Comparison of ENCODE assay signal across 16 cellular contexts in genomic region chr5:157494178-157494830, GRCh38. TPM values are rescaled to one million over a fixed set of nuclear protein-coding genes. Genes with fewer than 3 reads are reported as not detected.
DNase-seq lines count a peak whose midpoint lies in the region; ATAC-seq, FAIRE-seq and TF ChIP-seq lines count a peak whose summit lies in the region.
"Had no signal": no experiment of that assay in that cellular context is flagged by ENCODE, and none has a peak within 500 bp of the region (broad histone marks: within the 10 kb centered on the region; RNA-seq: fewer than 3 reads in every experiment).

No MANE protein-coding gene starts in this region.

- in situ Hi-C loops in GM12878 (cut with MboI): no loop called here

- TF ChIP-seq POLR2A in NB4 (IDR thresholded peaks at IDR 0.05; ENCODE audit: extremely low read depth, insufficient read length): no peak
- TF ChIP-seq POLR2A in GM12878 (IDR thresholded peaks at IDR 0.05; ENCODE audit: low read depth, low read length): no peak
- no peak for TF ChIP-seq POLR2A in spleen (IDR thresholded peaks at IDR 0.05)
- TF ChIP-seq POLR2A in GM18505 (IDR thresholded peaks at IDR 0.05; ENCODE audit: borderline replicate concordance, extremely low read depth, insufficient read depth, insufficient read length): no peak

- H3K4me3 ChIP-seq in NB4 (ENCODE audit: low read depth, low read length): no peak overlapping the region
- H3K4me3 ChIP-seq in GM12878: no peak overlapping the region
- H3K4me3 ChIP-seq in spleen: no peak overlapping the region
- H3K4me3 ChIP-seq: dorsolateral prefrontal cortex, GM23338, transverse colon had no signal

- H3K9me3 ChIP-seq in GM12878 (replicated peaks; ENCODE audit: control insufficient read depth, insufficient read depth, low read length) (no peaks in the 10 kb centered on the region), spleen (no peaks in the 10 kb centered on the region)
- H3K9me3 ChIP-seq: transverse colon had no signal

- WGBS in GM12878 (ENCODE audit: insufficient coverage, insufficient replicate concordance, low lambda C conversion rate, missing lambda C conversion rate): 31% methylated on average over 5 of the region's 5 CpGs
- whole genome bisulfite sequencing in spleen, 5 donors: 51 to 74% (median 59%) methylated on average over 5 of the region's 5 CpGs

- peaks cover 7 to 26% of the 10 kb centered on the region in 2 experiments; a peak in 3 of 4 replicates for H3K36me3 ChIP-seq in GM12878 (ENCODE audit: control insufficient read depth in 2 of 2, insufficient read depth in 2 of 2, low read length in 1 of 2)
- peaks cover 11 to 100% (median 60%) of the 10 kb centered on the region in 6 donors for H3K36me3 ChIP-seq in spleen
- H3K36me3 ChIP-seq: transverse colon had no signal

- POLR2A ChIA-PET in GM12878 (lab: Charles Lee): interaction anchor here (0.6 kb wide), 1 partner anchor 665 kb away, joined by 4 read pairs; no protein-coding TSS in a partner anchor

- SMC1A ChIA-PET in GM12878 (lab: Charles Lee; ENCODE audit: uncharacterized antibody, unreplicated experiment): interaction anchor here (1.4 kb wide), 1 partner anchor 30 kb away, joined by 3 read pairs; no protein-coding TSS in a partner anchor

- no peak for TF ChIP-seq RAD21 in GM12878 (IDR thresholded peaks at IDR 0.05; ENCODE audit: insufficient read depth, low read depth, low read length)

- TF ChIP-seq EP300 in GM12878 (IDR thresholded peaks at IDR 0.05; ENCODE audit: borderline replicate concordance in 1 of 2, control insufficient read depth in 1 of 2, low read depth in 2 of 2, low read length in 2 of 2): no peak

- FAIRE-seq in GM12878 (lab: Jason Lieb, UNC): no peak

- peaks cover 9% of the 10 kb centered on the region for H3K4me1 Mint-ChIP-seq in activated CD8-positive, alpha-beta memory T cell treated with anti-CD3 and anti-CD28 coated beads, Interleukin-2, amount 10 ng/mL, durations not matched to agents 7 days and 5 days
- H3K4me1 Mint-ChIP-seq: GM23338 had no signal

- BruUV-seq in GM12878 (replicated peaks; lab: Mats Ljungman, UMichigan): no TSS peak

- peaks cover 66% of the 10 kb centered on the region for H3K36me3 Mint-ChIP-seq in activated CD8-positive, alpha-beta memory T cell treated with anti-CD3 and anti-CD28 coated beads, Interleukin-2, amount 10 ng/mL, durations not matched to agents 7 days and 5 days

- H3K27me3 ChIP-seq in GM12878 (replicated peaks in 1 of 2; ENCODE audit: control insufficient read depth in 2 of 2, insufficient read depth in 2 of 2, low read length in 1 of 2) (no peaks in the 10 kb centered on the region), spleen (replicated peaks in 1 of 7) (no peaks in the 10 kb centered on the region)
- H3K27me3 ChIP-seq: dorsolateral prefrontal cortex, transverse colon had no signal

- H3K4me2 ChIP-seq in GM12878 (ENCODE audit: control insufficient read depth, insufficient read depth): no peak overlapping the region
- H3K4me2 ChIP-seq: GM23338 had no signal

- no peak overlapping the region for H3K9ac ChIP-seq in GM12878 (ENCODE audit: control insufficient read depth, insufficient read depth, low read length)

- CTCF ChIA-PET in activated CD8-positive, alpha-beta memory T cell treated with anti-CD3 and anti-CD28 coated beads, Interleukin-2, amount 10 ng/mL, durations not matched to agents 7 days and 5 days (lab: Charles Lee): interaction anchor here (1.1 kb wide), 1 partner anchor 21 kb away, joined by 4 read pairs; no protein-coding TSS in a partner anchor
- CTCF ChIA-PET in GM12878 (lab: Yijun Ruan, JAX): no interaction called here

- RAD21 ChIA-PET in GM12878 (lab: Charles Lee; ENCODE audit: unreplicated experiment): no interaction called here

- no peaks in the 10 kb centered on the region for H3K27me3 Mint-ChIP-seq in activated CD8-positive, alpha-beta memory T cell treated with anti-CD3 and anti-CD28 coated beads, Interleukin-2, amount 10 ng/mL, durations not matched to agents 7 days and 5 days

- H3K27ac Mint-ChIP-seq in activated CD8-positive, alpha-beta memory T cell treated with anti-CD3 and anti-CD28 coated beads, Interleukin-2, amount 10 ng/mL, durations not matched to agents 7 days and 5 days: peak overlapping the region; percentile 45
- H3K27ac Mint-ChIP-seq: GM23338 had no signal

- H3K27ac ChIP-seq in GM12878 (ENCODE audit: control insufficient read depth, insufficient read depth): no peak overlapping the region
- H3K27ac ChIP-seq in spleen: peak overlapping the region in 7 of 8 donors; percentile 15 to 77 (median 62)
- H3K27ac ChIP-seq: dorsolateral prefrontal cortex, RWPE1, transverse colon had no signal

- no peak overlapping the region for H2AFZ ChIP-seq in GM12878 (ENCODE audit: control insufficient read depth, low read depth, low read length)
- H2AFZ ChIP-seq: GM23338 had no signal

- no peak for TF ChIP-seq CTCF in NB4 (IDR thresholded peaks at IDR 0.05; ENCODE audit: low read depth, low read length)
- TF ChIP-seq CTCF in GM12878 (IDR thresholded peaks at IDR 0.05 in 2 of 3, conservative IDR thresholded peaks at IDR 0.05 in 1 of 3; ENCODE audit: control insufficient read depth in 2 of 3, extremely low read depth in 1 of 3, insufficient read depth in 1 of 3, low read depth in 3 of 3, low read length in 3 of 3): no peak
- no peak for TF ChIP-seq CTCF in spleen (IDR thresholded peaks at IDR 0.05 in 8 of 11, conservative IDR thresholded peaks at IDR 0.05 in 3 of 11)

- intact Hi-C loops in GM12878 (cut with micrococcal nuclease; ENCODE audit: unreplicated experiment): no loop called here
- intact Hi-C loops in spleen (cut with DNase I; ENCODE audit: low total_unique reads): no loop called here

- H3K79me2 ChIP-seq in GM12878 (ENCODE audit: control insufficient read depth, insufficient read depth, low read length): no peaks in the 10 kb centered on the region

- ATAC-seq in activated CD8-positive, alpha-beta memory T cell treated with anti-CD3 and anti-CD28 coated beads, Interleukin-2, amount 10 ng/mL, durations not matched to agents 7 days and 5 days: no peak
- ATAC-seq in GM12878 (peak; percentile 39), GM18505 (IDR thresholded peaks at IDR 0.05; ENCODE audit: unreplicated experiment) (no peak), GM19452 (IDR thresholded peaks at IDR 0.05; ENCODE audit: unreplicated experiment) (no peak)
- ATAC-seq: GM23338 had no signal

- H3K9me3 Mint-ChIP-seq in activated CD8-positive, alpha-beta memory T cell treated with anti-CD3 and anti-CD28 coated beads, Interleukin-2, amount 10 ng/mL, durations not matched to agents 7 days and 5 days (ENCODE audit: low read depth): no peaks in the 10 kb centered on the region
- H3K9me3 Mint-ChIP-seq: GM23338 had no signal

- DNase-seq in activated CD8-positive, alpha-beta memory T cell treated with anti-CD3 and anti-CD28 coated beads, Interleukin-2, amount 10 ng/mL, durations not matched to agents 7 days and 5 days: no peak
- no peak for DNase-seq in activated CD8-positive, alpha-beta memory T cell treated with anti-CD3 and anti-CD28 coated beads, Interleukin-2, amount 50 U/mL, for 48 hours
- DNase-seq in NB4 (ENCODE audit: low read depth) (peak; percentile 11), GM12878 (ENCODE audit: low read depth, low spot score) (no peak), spleen (peak; percentile 83), DMS114 treated with DMSO at 0.1 percent for 48 hours (lab: John Stamatoyannopoulos, UW; ENCODE audit: unreplicated experiment) (no peak)
- DNase-seq: activated gamma-delta T cell treated with Interleukin-2 at 50 U/mL for 16 hours, dorsolateral prefrontal cortex, GF-D8, MM.1S, T1000, transverse colon had no signal

- H3K4me1 ChIP-seq in GM12878 (ENCODE audit: control insufficient read depth, insufficient read depth, low read length) (peaks cover 2% of the 10 kb centered on the region), spleen (peaks cover 0 to 21% (median 3%) of the 10 kb centered on the region in 6 donors)
- H3K4me1 ChIP-seq: transverse colon had no signal

- no peaks in the 10 kb centered on the region for H4K20me1 ChIP-seq in GM12878 (ENCODE audit: control insufficient read depth, insufficient read depth)

- H3K4me3 Mint-ChIP-seq in activated CD8-positive, alpha-beta memory T cell treated with anti-CD3 and anti-CD28 coated beads, Interleukin-2, amount 10 ng/mL, durations not matched to agents 7 days and 5 days: no peak overlapping the region
- H3K4me3 Mint-ChIP-seq: GM23338 had no signal

TF ChIP-seq in GM12878, 131 proteins besides CTCF, POLR2A, EP300 and RAD21:
- TF ChIP-seq TCF7 (IDR thresholded peaks at IDR 0.05; ENCODE audit: borderline replicate concordance) (no peak), HDGF (IDR thresholded peaks at IDR 0.05) (no peak), CBX3 (IDR thresholded peaks at IDR 0.05; ENCODE audit: borderline replicate concordance, low read depth) (no peak), ZNF24 (IDR thresholded peaks at IDR 0.05) (peak; percentile 90)

RNA-seq across cellular contexts. Expression of gene NIPAL4, which starts 34.3 kb away (rescaled TPM):
- total RNA-seq in activated CD8-positive, alpha-beta memory T cell treated with anti-CD3 and anti-CD28 coated beads, Interleukin-2, amount 10 ng/mL, durations not matched to agents 7 days and 5 days: under 1 TPM in 1 of 2 experiments, not detected in 1; 0.37 TPM
- total RNA-seq in GM12878 (2013; cell fraction: nucleolus; rRNA removed): 3.4 and 3.5 TPM in 2 replicates
- 6.6 and 7.3 TPM in 2 replicates for total RNA-seq in GM12878 (2014; rRNA removed)
- 3.9 and 4.1 TPM in 2 replicates for total RNA-seq in GM12878 (2014; rRNA removed; fragmentation: Illumina TruSeq; extraction: Trizol)
- 9.7 and 10.5 TPM in 2 replicates for total RNA-seq in GM12878 (2021)
- 1.1 TPM for polyA plus RNA-seq in GM12878 (2011; ENCODE audit: low read depth)
- 0.03 and 0.11 TPM in 2 replicates for polyA plus RNA-seq in GM12878 (2011; rRNA removed)
- polyA plus RNA-seq in GM12878 (2011; cell fraction: cytosol; rRNA removed): 0.12 and 0.15 TPM in 2 replicates
- 0.03 and 0.22 TPM in 2 replicates for polyA plus RNA-seq in GM12878 (2011; cell fraction: nucleus; rRNA removed)
- 0.69 and 1.3 TPM in 2 replicates for polyA plus RNA-seq in GM12878 (2012)
- polyA plus RNA-seq in GM12878 (2014; fragmentation: Illumina TruSeq; extraction: Trizol): 10.3 and 12.5 TPM in 2 replicates
- 1 to 10 TPM; 3.3 to 5.2 TPM for polyA plus RNA-seq in GM12878 (2014; fragmentation: Nextera tagmentation; extraction: Ambion mirVana)
- 4.5 and 4.8 TPM in 2 replicates for polyA plus RNA-seq in GM12878 (2014; rRNA removed)
- polyA plus RNA-seq in GM12878 (2016; fragmentation: Nextera tagmentation; extraction: Ambion mirVana): 10 to 100 TPM; 12.8 to 15.5 TPM
- not detected in 2 replicates for polyA minus RNA-seq in GM12878 (2011; rRNA and poly(A)+ RNA removed)
- not detected in 2 replicates for polyA minus RNA-seq in GM12878 (2011; cell fraction: cytosol; rRNA and poly(A)+ RNA removed)
- polyA minus RNA-seq in GM12878 (2011; cell fraction: nucleus; rRNA and poly(A)+ RNA removed): 0.24 TPM in 1 of 2 replicates, not detected in the other
- under 1 TPM in 6 of 7 donors, not detected in 1; 0.34 to 0.73 (median 0.47) TPM for total RNA-seq in spleen
- polyA plus RNA-seq in spleen: under 1 TPM; 0.19 to 0.49 (median 0.39) TPM
- polyA plus RNA-seq: GM23338 had no signal

Comparison
In these comparisons a context has a peak if more than half of its experiments do, and no peak if none do; other contexts are left out.
1. DNase-seq: peak in NB4 (single experiment) and spleen (single experiment); none in activated CD8-positive, alpha-beta memory T cell treated with anti-CD3 and anti-CD28 coated beads, Interleukin-2, amount 10 ng/mL, durations not matched to agents 7 days and 5 days (single experiment), activated CD8-positive, alpha-beta memory T cell treated with anti-CD3 and anti-CD28 coated beads, Interleukin-2, amount 50 U/mL, for 48 hours (single experiment), GM12878 (single experiment) and DMS114 treated with DMSO at 0.1 percent for 48 hours (single experiment).